Comparison of ENCODE assay signal across 22 cellular contexts in the genomic region with DNA sequence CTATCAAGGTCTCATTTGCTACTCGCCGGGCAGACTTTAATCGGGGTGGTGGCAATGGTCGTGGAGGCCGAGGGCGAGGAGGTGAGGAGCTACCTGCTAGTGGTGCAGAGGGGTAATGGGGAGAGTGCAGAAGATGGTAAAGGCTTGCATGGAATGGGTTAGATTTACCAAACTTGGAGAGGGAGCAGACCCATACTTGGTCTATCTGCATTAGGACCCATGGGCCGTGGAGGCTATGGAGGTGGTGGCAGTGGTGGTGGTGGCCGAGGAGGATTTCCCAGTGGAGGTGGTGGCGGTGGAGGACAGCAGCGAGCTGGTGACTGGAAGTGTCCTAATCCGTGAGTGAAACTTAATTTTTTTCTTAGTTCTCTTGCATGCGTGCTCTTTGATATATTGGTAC. TPM values are rescaled to one million over a fixed set of nuclear protein-coding genes. Genes with fewer than 3 reads are reported as not detected.
DNase-seq lines count a peak whose midpoint lies in the region; ATAC-seq, FAIRE-seq and TF ChIP-seq lines count a peak whose summit lies in the region.
"Had no signal": no experiment of that assay in that cellular context is flagged by ENCODE, and none has a peak within 500 bp of the region (broad histone marks: within the 10 kb centered on the region; RNA-seq: fewer than 3 reads in every experiment).

No MANE protein-coding gene starts in this region.

- no peak for TF ChIP-seq EP300 in K562 (IDR thresholded peaks at IDR 0.05; ENCODE audit: low read length)

- H3K4me1 Mint-ChIP-seq in activated CD4-positive, alpha-beta memory T cell treated with anti-CD3 and anti-CD28 coated beads for 36 hours (ENCODE audit: low read depth): peaks cover 82% of the 10 kb centered on the region
- H3K4me1 Mint-ChIP-seq in activated CD4-positive, alpha-beta memory T cell treated with anti-CD3 and anti-CD28 coated beads, Interleukin-2, amount 10 ng/mL, durations not matched to agents 7 days and 5 days: peaks cover 82% of the 10 kb centered on the region
- H3K4me1 Mint-ChIP-seq in HFFc6 (ENCODE audit: low read depth): peaks cover 37% of the 10 kb centered on the region

- POLR2A ChIA-PET in activated CD4-positive, alpha-beta memory T cell treated with anti-CD3 and anti-CD28 coated beads for 36 hours (lab: Charles Lee): interaction anchor here (1.1 to 1.9 kb wide), 3 partner anchors 11 to 96 kb away, joined by 4 to 15 read pairs (median 11); partner anchors contain the start of genes FUS, PYCARD and VKORC1
- POLR2A ChIA-PET in activated CD4-positive, alpha-beta memory T cell treated with anti-CD3 and anti-CD28 coated beads, Interleukin-2, amount 10 ng/mL, durations not matched to agents 7 days and 5 days (lab: Charles Lee): interaction anchor here (1.0 to 6.3 kb wide), 9 partner anchors 8 to 265 kb away, joined by 3 to 59 read pairs (median 5); partner anchors contain the start of genes FUS and PYCARD
- POLR2A ChIA-PET in K562 (lab: Yijun Ruan, JAX): interaction anchor here (0.6 to 8.2 kb wide), 13 partner anchors 8 to 280 kb away, joined by 3 to 63 read pairs (median 3); partner anchors contain the start of genes FUS, PYCARD, PYDC1 and TRIM72

- no peak for TF ChIP-seq RAD21 in K562 (CRISPR knock-in tag; conservative IDR thresholded peaks at IDR 0.05 in 1 of 2, IDR thresholded peaks at IDR 0.05 in 1 of 2)

- intact Hi-C loops in activated CD4-positive, alpha-beta memory T cell treated with anti-CD3 and anti-CD28 coated beads for 36 hours (cut with micrococcal nuclease): no loop called here
- intact Hi-C loops in K562 (cut with micrococcal nuclease): no loop called here
- intact Hi-C loops in posterior vena cava (cut with DNase I): no loop called here
- intact Hi-C loops in uterus (cut with DNase I; ENCODE audit: low total_unique reads): no loop called here

- no peaks in the 10 kb centered on the region for H3K9me3 Mint-ChIP-seq in activated CD4-positive, alpha-beta memory T cell treated with anti-CD3 and anti-CD28 coated beads for 36 hours
- no peaks in the 10 kb centered on the region for H3K9me3 Mint-ChIP-seq in activated CD4-positive, alpha-beta memory T cell treated with anti-CD3 and anti-CD28 coated beads, Interleukin-2, amount 10 ng/mL, durations not matched to agents 7 days and 5 days
- no peaks in the 10 kb centered on the region for H3K9me3 Mint-ChIP-seq in HFFc6

- H3K4me1 ChIP-seq in K562 (replicated peaks in 1 of 2; ENCODE audit: control insufficient read depth in 2 of 2, insufficient read depth in 2 of 2, low read length in 2 of 2) (peaks cover 0 to under 1% of the 10 kb centered on the region in 2 experiments; a peak in 2 of 5 replicates), uterus (no peaks in the 10 kb centered on the region)
- H3K4me1 ChIP-seq: foreskin keratinocyte, pancreas had no signal

- H3K9me1 ChIP-seq in K562 (ENCODE audit: control insufficient read depth, insufficient read depth, low read length): peaks cover 3% of the 10 kb centered on the region

- CTCF ChIA-PET in activated CD4-positive, alpha-beta memory T cell treated with anti-CD3 and anti-CD28 coated beads for 36 hours (lab: Charles Lee): interaction anchor here (1.4 kb wide), 1 partner anchor 47 kb away, joined by 5 read pairs; no protein-coding TSS in a partner anchor
- CTCF ChIA-PET in activated CD4-positive, alpha-beta memory T cell treated with anti-CD3 and anti-CD28 coated beads, Interleukin-2, amount 10 ng/mL, durations not matched to agents 7 days and 5 days (lab: Charles Lee): interaction anchor here (1.3 to 1.8 kb wide), 3 partner anchors 8 to 270 kb away, joined by 3 to 7 read pairs (median 4); no protein-coding TSS in a partner anchor
- CTCF ChIA-PET in K562 (lab: Yijun Ruan, JAX; ENCODE audit: low intra/inter-chr PET ratio): no interaction called here

- no peak for DNase-seq in activated CD4-positive, alpha-beta memory T cell treated with anti-CD3 and anti-CD28 coated beads for 36 hours
- no peak for DNase-seq in activated CD4-positive, alpha-beta memory T cell treated with anti-CD3 and anti-CD28 coated beads, Interleukin-2, amount 10 ng/mL, durations not matched to agents 7 days and 5 days
- DNase-seq in HFFc6: no peak
- DNase-seq in K562 (ENCODE audit: extremely low read depth in 1 of 4, low spot score in 3 of 4): peak in 1 of 4 experiments; percentile 8
- DNase-seq in posterior vena cava (ENCODE audit: low spot score): peak; percentile 51
- no peak for DNase-seq in uterus
- DNase-seq in NCI-H128 (lab: John Stamatoyannopoulos, UW; ENCODE audit: unreplicated experiment): no peak
- DNase-seq: central memory CD4-positive, alpha-beta T cell; foreskin keratinocyte; KBM-7; left colon; mucosa of descending colon; NCI-H1105; NCI-H69; OCI-M1; pancreas had no signal

- TF ChIP-seq CTCF in HFFc6 (IDR thresholded peaks at IDR 0.05): no peak
- no peak for TF ChIP-seq CTCF in K562 (IDR thresholded peaks at IDR 0.05 in 2 of 3, conservative IDR thresholded peaks at IDR 0.05 in 1 of 3; ENCODE audit: insufficient read depth in 2 of 3, low read depth in 1 of 3, low read length in 3 of 3)
- TF ChIP-seq CTCF in uterus (IDR thresholded peaks at IDR 0.05): no peak

- no peak overlapping the region for H3K4me3 Mint-ChIP-seq in activated CD4-positive, alpha-beta memory T cell treated with anti-CD3 and anti-CD28 coated beads for 36 hours
- H3K4me3 Mint-ChIP-seq in activated CD4-positive, alpha-beta memory T cell treated with anti-CD3 and anti-CD28 coated beads, Interleukin-2, amount 10 ng/mL, durations not matched to agents 7 days and 5 days: no peak overlapping the region
- H3K4me3 Mint-ChIP-seq in HFFc6: peak overlapping the region; percentile 28; the same call in 1 of the 2 replicates

- peaks cover 53% of the 10 kb centered on the region for H3K79me2 ChIP-seq in K562 (ENCODE audit: control insufficient read depth, insufficient read depth, low read length)

- H3K4me2 ChIP-seq in K562 (ENCODE audit: insufficient read depth, low read length): no peak overlapping the region

- H3K27me3 Mint-ChIP-seq in activated CD4-positive, alpha-beta memory T cell treated with anti-CD3 and anti-CD28 coated beads for 36 hours: no peaks in the 10 kb centered on the region
- no peaks in the 10 kb centered on the region for H3K27me3 Mint-ChIP-seq in activated CD4-positive, alpha-beta memory T cell treated with anti-CD3 and anti-CD28 coated beads, Interleukin-2, amount 10 ng/mL, durations not matched to agents 7 days and 5 days
- H3K27me3 Mint-ChIP-seq in HFFc6 (ENCODE audit: insufficient read depth): peaks cover 20% of the 10 kb centered on the region

- H4K20me1 ChIP-seq in K562 (replicated peaks; ENCODE audit: control insufficient read depth, insufficient read depth, low read length): peaks cover 17% of the 10 kb centered on the region

- H3K27me3 ChIP-seq in K562 (ENCODE audit: control insufficient read depth in 2 of 2, insufficient read depth in 2 of 2, low read length in 2 of 2) (no peaks in the 10 kb centered on the region), uterus (no peaks in the 10 kb centered on the region)
- H3K27me3 ChIP-seq: foreskin keratinocyte, pancreas, SJSA1 had no signal

- H2AFZ ChIP-seq in K562 (ENCODE audit: low read depth, low read length): no peak overlapping the region

- FAIRE-seq in K562 (lab: Jason Lieb, UNC): no peak
- FAIRE-seq: pancreas, TTC549 had no signal

- H3K36me3 ChIP-seq in K562 (ENCODE audit: control insufficient read depth, insufficient read depth, low read length) (peaks cover 100% of the 10 kb centered on the region), uterus (no peaks in the 10 kb centered on the region)

- WGBS in K562 (ENCODE audit: insufficient coverage, low coverage, missing lambda C conversion rate): 99% methylated on average over 12 of the region's 12 CpGs

- H3K36me3 Mint-ChIP-seq in activated CD4-positive, alpha-beta memory T cell treated with anti-CD3 and anti-CD28 coated beads for 36 hours: peaks cover 88% of the 10 kb centered on the region
- H3K36me3 Mint-ChIP-seq in activated CD4-positive, alpha-beta memory T cell treated with anti-CD3 and anti-CD28 coated beads, Interleukin-2, amount 10 ng/mL, durations not matched to agents 7 days and 5 days (ENCODE audit: low read depth): peaks cover 93% of the 10 kb centered on the region
- peaks cover 91% of the 10 kb centered on the region for H3K36me3 Mint-ChIP-seq in HFFc6 (ENCODE audit: low read depth)

- in situ Hi-C loops in K562 (cut with MboI): no loop called here

- TF ChIP-seq POLR2A in K562 (conservative IDR thresholded peaks at IDR 0.05): peak; percentile 67
- TF ChIP-seq POLR2A in uterus (IDR thresholded peaks at IDR 0.05): no peak

- H3K27ac ChIP-seq in K562 (ENCODE audit: extremely low read depth, low read depth, low read length) (no peak overlapping the region), uterus (no peak overlapping the region)
- H3K27ac ChIP-seq: foreskin keratinocyte, pancreas, SJSA1, skin epidermis had no signal

- H3K9me3 ChIP-seq in K562 (replicated peaks; ENCODE audit: control insufficient read depth, insufficient read depth, low read depth, low read length): no peaks in the 10 kb centered on the region
- no peaks in the 10 kb centered on the region for H3K9me3 ChIP-seq in uterus
- H3K9me3 ChIP-seq: mucosa of descending colon, pancreas, SJSA1 had no signal

- no TSS peak for BruUV-seq in K562 (replicated peaks; lab: Mats Ljungman, UMichigan)

- ATAC-seq in K562 (no peak), esophagus mucosa (no peak)
- ATAC-seq: foreskin keratinocyte, left colon, mucosa of descending colon, pancreas had no signal

- H3K27ac Mint-ChIP-seq in activated CD4-positive, alpha-beta memory T cell treated with anti-CD3 and anti-CD28 coated beads for 36 hours: peak overlapping the region; percentile 61
- H3K27ac Mint-ChIP-seq in activated CD4-positive, alpha-beta memory T cell treated with anti-CD3 and anti-CD28 coated beads, Interleukin-2, amount 10 ng/mL, durations not matched to agents 7 days and 5 days: no peak overlapping the region
- H3K27ac Mint-ChIP-seq in HFFc6: peak overlapping the region; percentile 75

- H3K4me3 ChIP-seq in K562 (no peak overlapping the region), uterus (no peak overlapping the region)
- H3K4me3 ChIP-seq: mucosa of descending colon, pancreas, SJSA1, skin epidermis had no signal

- H3K9ac ChIP-seq in K562 (ENCODE audit: insufficient read depth in 1 of 2, low read depth in 2 of 2, low read length in 2 of 2): no peak overlapping the region

RNA-seq across cellular contexts. Expression of gene FUS, which starts 10.1 kb away (rescaled TPM):
- 100 to 1,000 TPM; 459 to 489 TPM for total RNA-seq in activated CD4-positive, alpha-beta memory T cell treated with anti-CD3 and anti-CD28 coated beads for 36 hours
- total RNA-seq in activated CD4-positive, alpha-beta memory T cell treated with anti-CD3 and anti-CD28 coated beads, Interleukin-2, amount 10 ng/mL, durations not matched to agents 7 days and 5 days: 100 to 1,000 TPM; 386 to 397 TPM
- total RNA-seq in HFFc6 (2021; fragmentation: NEBNext Ultra II Directional; extraction: Animal tissue kit (Norgen Biotek cat#: 25700)): 100 to 1,000 TPM; 275 to 504 (median 422) TPM
- 999 and 1,269 TPM in 2 replicates for total RNA-seq in K562 (2011; cell fraction: chromatin; rRNA removed; ENCODE audit: low replicate concordance)
- total RNA-seq in K562 (2011; cell fraction: nucleolus; rRNA removed): 423 and 458 TPM in 2 replicates
- 715 and 1,004 TPM in 2 replicates for total RNA-seq in K562 (2011; cell fraction: nucleoplasm; rRNA removed)
- total RNA-seq in K562 (2014; rRNA removed) (64.1 and 78.7 TPM in 2 replicates), K562 (2014; rRNA removed; fragmentation: Illumina TruSeq; extraction: Trizol) (74.7 and 94.2 TPM in 2 replicates), K562 (2015; rRNA removed; fragmentation: Illumina TruSeq; extraction: Trizol) (87.2 and 107 TPM in 2 replicates), K562 (2021) (492 and 570 TPM in 2 replicates), posterior vena cava (100 to 1,000 TPM; 168 to 208 TPM), esophagus mucosa (127 TPM), uterus (100 to 1,000 TPM in 2 of 4 donors, 10 to 100 TPM in 2; 21.5 to 356 (median 109) TPM)
- polyA plus RNA-seq in K562 (2011; rRNA removed) (205 and 240 TPM in 2 replicates), K562 (2014; fragmentation: Illumina TruSeq; extraction: Trizol) (370 and 458 TPM in 2 replicates), K562 (2014; fragmentation: Nextera tagmentation; extraction: Ambion mirVana) (10 to 100 TPM; 43.9 to 59.5 TPM), K562 (2014; rRNA removed) (501 and 575 TPM in 2 replicates)
- 204 and 212 TPM in 2 replicates for polyA plus RNA-seq in K562 (2011; cell fraction: cytosol; rRNA removed)
- 500 and 575 TPM in 2 replicates for polyA plus RNA-seq in K562 (2011; cell fraction: nucleus; rRNA removed)
- polyA plus RNA-seq in K562 (2012): 447 and 1,379 TPM in 2 replicates
- 120 and 138 TPM in 2 replicates for polyA minus RNA-seq in K562 (2011; rRNA and poly(A)+ RNA removed)
- polyA minus RNA-seq in K562 (2011; cell fraction: cytosol; rRNA and poly(A)+ RNA removed): 244 and 341 TPM in 2 replicates
- polyA minus RNA-seq in K562 (2011; cell fraction: nucleus; rRNA and poly(A)+ RNA removed): 188 and 261 TPM in 2 replicates

RNA-seq across cellular contexts. Expression of gene PYCARD, which starts 12.5 kb away (rescaled TPM):
- total RNA-seq in activated CD4-positive, alpha-beta memory T cell treated with anti-CD3 and anti-CD28 coated beads for 36 hours: 10 to 100 TPM; 13.6 to 14.6 TPM
- total RNA-seq in activated CD4-positive, alpha-beta memory T cell treated with anti-CD3 and anti-CD28 coated beads, Interleukin-2, amount 10 ng/mL, durations not matched to agents 7 days and 5 days: 100 to 1,000 TPM in 1 of 2 experiments, 10 to 100 TPM in 1; 96.1 to 102 TPM
- 10 to 100 TPM; 13.0 to 23.1 (median 22.5) TPM for total RNA-seq in HFFc6 (2021; fragmentation: NEBNext Ultra II Directional; extraction: Animal tissue kit (Norgen Biotek cat#: 25700))
- 0.56 and 0.97 TPM in 2 replicates for total RNA-seq in K562 (2011; cell fraction: chromatin; rRNA removed; ENCODE audit: low replicate concordance)
- 2.9 and 3.0 TPM in 2 replicates for total RNA-seq in K562 (2011; cell fraction: nucleolus; rRNA removed)
- 1.1 and 1.4 TPM in 2 replicates for total RNA-seq in K562 (2011; cell fraction: nucleoplasm; rRNA removed)
- total RNA-seq in K562 (2014; rRNA removed) (27.7 and 30.4 TPM in 2 replicates), K562 (2014; rRNA removed; fragmentation: Illumina TruSeq; extraction: Trizol) (3.6 and 4.5 TPM in 2 replicates), K562 (2015; rRNA removed; fragmentation: Illumina TruSeq; extraction: Trizol) (22.9 and 24.3 TPM in 2 replicates), K562 (2021) (15.4 and 16.5 TPM in 2 replicates), posterior vena cava (10 to 100 TPM; 13.0 to 23.9 TPM), esophagus mucosa (75.6 TPM), uterus (10 to 100 TPM; 12.7 to 87.1 (median 18.0) TPM)
- polyA plus RNA-seq in K562 (2011; rRNA removed) (4.1 and 33.8 TPM in 2 replicates), K562 (2014; fragmentation: Illumina TruSeq; extraction: Trizol) (6.0 and 6.8 TPM in 2 replicates), K562 (2014; fragmentation: Nextera tagmentation; extraction: Ambion mirVana) (1 to 10 TPM; 1.3 to 1.6 TPM), K562 (2014; rRNA removed) (25.6 and 28.4 TPM in 2 replicates)
- polyA plus RNA-seq in K562 (2011; cell fraction: cytosol; rRNA removed): 21.4 and 58.6 TPM in 2 replicates
- 5.5 and 35.3 TPM in 2 replicates for polyA plus RNA-seq in K562 (2011; cell fraction: nucleus; rRNA removed)
- 35.1 and 67.9 TPM in 2 replicates for polyA plus RNA-seq in K562 (2012)
- polyA minus RNA-seq in K562 (2011; rRNA and poly(A)+ RNA removed): 1.2 and 5.5 TPM in 2 replicates
- polyA minus RNA-seq in K562 (2011; cell fraction: cytosol; rRNA and poly(A)+ RNA removed): 2.9 and 23.3 TPM in 2 replicates
- polyA minus RNA-seq in K562 (2011; cell fraction: nucleus; rRNA and poly(A)+ RNA removed): 1.3 and 10.3 TPM in 2 replicates

RNA-seq across cellular contexts. Expression of gene TRIM72, which starts 23.9 kb away (rescaled TPM):
- total RNA-seq in activated CD4-positive, alpha-beta memory T cell treated with anti-CD3 and anti-CD28 coated beads for 36 hours: not detected
- total RNA-seq in activated CD4-positive, alpha-beta memory T cell treated with anti-CD3 and anti-CD28 coated beads, Interleukin-2, amount 10 ng/mL, durations not matched to agents 7 days and 5 days: under 1 TPM; 0.03 to 0.05 TPM
- under 1 TPM in 1 of 6 experiments, not detected in 5; 0.05 TPM for total RNA-seq in HFFc6 (2021; fragmentation: NEBNext Ultra II Directional; extraction: Animal tissue kit (Norgen Biotek cat#: 25700))
- total RNA-seq in K562 (2011; cell fraction: chromatin; rRNA removed; ENCODE audit: low replicate concordance): 0.14 and 0.23 TPM in 2 replicates
- total RNA-seq in K562 (2011; cell fraction: nucleolus; rRNA removed): 0.17 and 0.26 TPM in 2 replicates
- 0.15 and 0.31 TPM in 2 replicates for total RNA-seq in K562 (2011; cell fraction: nucleoplasm; rRNA removed)
- total RNA-seq in K562 (2014; rRNA removed) (not detected in 2 replicates), K562 (2014; rRNA removed; fragmentation: Illumina TruSeq; extraction: Trizol) (under 0.01 and 0.03 TPM in 2 replicates), K562 (2015; rRNA removed; fragmentation: Illumina TruSeq; extraction: Trizol) (not detected in 2 replicates), K562 (2021) (not detected in 2 replicates), posterior vena cava (under 1 TPM; 0.05 to 0.10 TPM), esophagus mucosa (0.04 TPM), uterus (under 1 TPM in 1 of 4 donors, not detected in 3; under 0.01 TPM)
- polyA plus RNA-seq in K562 (2011; rRNA removed) (0.01 TPM in 1 of 2 replicates, not detected in the other), K562 (2014; fragmentation: Illumina TruSeq; extraction: Trizol) (not detected in 2 replicates), K562 (2014; fragmentation: Nextera tagmentation; extraction: Ambion mirVana) (not detected), K562 (2014; rRNA removed) (not detected in 2 replicates)
- 0.01 and 0.03 TPM in 2 replicates for polyA plus RNA-seq in K562 (2011; cell fraction: cytosol; rRNA removed)
- 0.04 TPM in 2 replicates for polyA plus RNA-seq in K562 (2011; cell fraction: nucleus; rRNA removed)
- polyA plus RNA-seq in K562 (2012): 0.03 TPM in 1 of 2 replicates, not detected in the other
- polyA minus RNA-seq in K562 (2011; rRNA and poly(A)+ RNA removed): not detected in 2 replicates
- polyA minus RNA-seq in K562 (2011; cell fraction: cytosol; rRNA and poly(A)+ RNA removed): not detected in 2 replicates
- polyA minus RNA-seq in K562 (2011; cell fraction: nucleus; rRNA and poly(A)+ RNA removed): 0.11 TPM in 1 of 2 replicates, not detected in the other
- total RNA-seq: foreskin keratinocyte, left colon, SJSA1, ureter had no signal
- polyA plus RNA-seq: foreskin keratinocyte had no signal

RNA-seq across cellular contexts. Expression of gene PYDC1, which starts 26.9 kb away (rescaled TPM):
- not detected for total RNA-seq in activated CD4-positive, alpha-beta memory T cell treated with anti-CD3 and anti-CD28 coated beads for 36 hours
- total RNA-seq in activated CD4-positive, alpha-beta memory T cell treated with anti-CD3 and anti-CD28 coated beads, Interleukin-2, amount 10 ng/mL, durations not matched to agents 7 days and 5 days: not detected
- not detected for total RNA-seq in HFFc6 (2021; fragmentation: NEBNext Ultra II Directional; extraction: Animal tissue kit (Norgen Biotek cat#: 25700))
- not detected in 2 replicates for total RNA-seq in K562 (2011; cell fraction: chromatin; rRNA removed; ENCODE audit: low replicate concordance)
- not detected in 2 replicates for total RNA-seq in K562 (2011; cell fraction: nucleolus; rRNA removed)
- total RNA-seq in K562 (2011; cell fraction: nucleoplasm; rRNA removed): not detected in 2 replicates
- total RNA-seq in K562 (2014; rRNA removed): not detected in 2 replicates
- not detected in 2 replicates for total RNA-seq in K562 (2014; rRNA removed; fragmentation: Illumina TruSeq; extraction: Trizol)
- not detected in 2 replicates for total RNA-seq in K562 (2015; rRNA removed; fragmentation: Illumina TruSeq; extraction: Trizol)
- not detected in 2 replicates for total RNA-seq in K562 (2021)
- polyA plus RNA-seq in K562 (2011; rRNA removed): not detected in 2 replicates
- polyA plus RNA-seq in K562 (2011; cell fraction: cytosol; rRNA removed): not detected in 2 replicates
- not detected in 2 replicates for polyA plus RNA-seq in K562 (2011; cell fraction: nucleus; rRNA removed)
- not detected in 2 replicates for polyA plus RNA-seq in K562 (2012)
- polyA plus RNA-seq in K562 (2014; fragmentation: Illumina TruSeq; extraction: Trizol): not detected in 2 replicates
- polyA plus RNA-seq in K562 (2014; fragmentation: Nextera tagmentation; extraction: Ambion mirVana): not detected
- not detected in 2 replicates for polyA plus RNA-seq in K562 (2014; rRNA removed)
- not detected in 2 replicates for polyA minus RNA-seq in K562 (2011; rRNA and poly(A)+ RNA removed)
- polyA minus RNA-seq in K562 (2011; cell fraction: cytosol; rRNA and poly(A)+ RNA removed): not detected in 2 replicates
- not detected in 2 replicates for polyA minus RNA-seq in K562 (2011; cell fraction: nucleus; rRNA and poly(A)+ RNA removed)
- total RNA-seq in posterior vena cava: not detected
- total RNA-seq in esophagus mucosa: not detected
- not detected for total RNA-seq in uterus
- total RNA-seq: foreskin keratinocyte, left colon, mucosa of descending colon, pancreas, SJSA1, ureter had no signal
- polyA plus RNA-seq: adipose tissue, foreskin keratinocyte, pancreas had no signal

RNA-seq across cellular contexts. Expression of gene PRSS36, which starts 40.2 kb away (rescaled TPM):
- total RNA-seq in activated CD4-positive, alpha-beta memory T cell treated with anti-CD3 and anti-CD28 coated beads for 36 hours: under 1 TPM in 1 of 2 experiments, not detected in 1; 0.24 TPM
- total RNA-seq in activated CD4-positive, alpha-beta memory T cell treated with anti-CD3 and anti-CD28 coated beads, Interleukin-2, amount 10 ng/mL, durations not matched to agents 7 days and 5 days: under 1 TPM; 0.58 to 0.85 TPM
- under 1 TPM in 4 of 6 experiments, not detected in 2; 0.38 to 0.60 (median 0.47) TPM for total RNA-seq in HFFc6 (2021; fragmentation: NEBNext Ultra II Directional; extraction: Animal tissue kit (Norgen Biotek cat#: 25700))
- total RNA-seq in K562 (2011; cell fraction: chromatin; rRNA removed; ENCODE audit: low replicate concordance): 1.1 TPM in 1 of 2 replicates, not detected in the other
- total RNA-seq in K562 (2011; cell fraction: nucleolus; rRNA removed): 0.67 and 0.92 TPM in 2 replicates
- 0.44 TPM in 1 of 2 replicates, not detected in the other for total RNA-seq in K562 (2011; cell fraction: nucleoplasm; rRNA removed)
- 0.82 and 1.2 TPM in 2 replicates for total RNA-seq in K562 (2014; rRNA removed)
- total RNA-seq in K562 (2014; rRNA removed; fragmentation: Illumina TruSeq; extraction: Trizol): 0.38 TPM in 1 of 2 replicates, not detected in the other
- 0.36 and 0.68 TPM in 2 replicates for total RNA-seq in K562 (2015; rRNA removed; fragmentation: Illumina TruSeq; extraction: Trizol)
- total RNA-seq in K562 (2021): 0.56 and 1.1 TPM in 2 replicates
- 0.54 and 0.85 TPM in 2 replicates for polyA plus RNA-seq in K562 (2011; rRNA removed)
- 1.4 and 2.6 TPM in 2 replicates for polyA plus RNA-seq in K562 (2011; cell fraction: cytosol; rRNA removed)
- polyA plus RNA-seq in K562 (2011; cell fraction: nucleus; rRNA removed): 1.1 and 1.4 TPM in 2 replicates
- polyA plus RNA-seq in K562 (2012): 0.33 and 0.65 TPM in 2 replicates
- 0.57 and 0.68 TPM in 2 replicates for polyA plus RNA-seq in K562 (2014; fragmentation: Illumina TruSeq; extraction: Trizol)
- polyA plus RNA-seq in K562 (2014; fragmentation: Nextera tagmentation; extraction: Ambion mirVana): under 1 TPM in 1 of 2 experiments, not detected in 1; 0.22 TPM
- 0.09 and 0.45 TPM in 2 replicates for polyA plus RNA-seq in K562 (2014; rRNA removed)
- polyA minus RNA-seq in K562 (2011; rRNA and poly(A)+ RNA removed): 0.46 and 0.72 TPM in 2 replicates
- 0.95 and 1.4 TPM in 2 replicates for polyA minus RNA-seq in K562 (2011; cell fraction: cytosol; rRNA and poly(A)+ RNA removed)
- 0.67 and 0.78 TPM in 2 replicates for polyA minus RNA-seq in K562 (2011; cell fraction: nucleus; rRNA and poly(A)+ RNA removed)
- 1 to 10 TPM; 2.9 to 5.2 TPM for total RNA-seq in posterior vena cava
- 1.5 TPM for total RNA-seq in esophagus mucosa
- total RNA-seq in uterus: under 1 TPM in 2 of 4 donors, not detected in 2; 0.48 to 0.76 TPM
